Comparison of ENCODE assay signal across 1 cellular context in the genomic region with DNA sequence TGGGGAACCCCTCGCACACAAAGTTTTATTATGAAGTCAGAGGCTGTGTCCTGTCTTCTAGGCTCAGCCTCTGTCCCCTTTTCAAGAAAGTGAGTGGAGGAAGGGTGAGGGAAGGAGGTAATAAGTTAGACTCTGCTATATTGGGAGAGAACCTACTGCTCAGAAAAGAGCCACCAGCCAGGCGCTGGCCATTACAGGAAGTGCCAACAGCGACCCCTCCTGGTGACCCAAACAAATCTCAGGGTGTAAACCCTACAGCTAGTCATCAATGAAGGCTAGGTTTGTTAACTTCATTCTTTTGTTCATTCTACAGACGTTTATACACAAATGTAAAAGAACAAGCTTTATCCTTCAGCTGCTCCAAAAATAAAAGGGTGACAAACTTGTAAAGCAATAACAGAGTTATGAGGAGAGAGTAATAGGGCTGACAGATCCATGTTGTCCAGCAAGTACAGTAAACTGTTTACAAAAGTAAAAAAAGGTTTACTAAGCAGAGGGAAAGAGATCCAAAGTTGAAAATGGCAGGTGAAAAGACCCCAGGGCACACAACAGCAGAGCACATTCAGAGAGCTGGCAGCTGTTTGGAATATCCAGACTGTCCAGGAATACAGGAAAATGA.
A peak's percentile ranks its signal among the peaks of the same experiment; 100 is the strongest.
TF ChIP-seq lines count a peak whose summit lies in the region.

No MANE protein-coding gene starts in this region.

TF ChIP-seq in GM12878, 131 proteins besides CTCF, POLR2A, EP300 and RAD21 (continued from another document):
- TF ChIP-seq BCLAF1 (IDR thresholded peaks at IDR 0.05) (no peak), CHD2 (IDR thresholded peaks at IDR 0.05; ENCODE audit: borderline replicate concordance, low read depth, low read length) (no peak), YY1 (IDR thresholded peaks at IDR 0.05; ENCODE audit: low read depth, low read length) (0 out of 2 replicates have a peak, but pooled peaks have one; percentile 51), SIX5 (IDR thresholded peaks at IDR 0.05; ENCODE audit: low read depth, low read length, severe bottlenecking) (no peak)
